Comparison of ENCODE assay signal across 9 cellular contexts in the genomic region with DNA sequence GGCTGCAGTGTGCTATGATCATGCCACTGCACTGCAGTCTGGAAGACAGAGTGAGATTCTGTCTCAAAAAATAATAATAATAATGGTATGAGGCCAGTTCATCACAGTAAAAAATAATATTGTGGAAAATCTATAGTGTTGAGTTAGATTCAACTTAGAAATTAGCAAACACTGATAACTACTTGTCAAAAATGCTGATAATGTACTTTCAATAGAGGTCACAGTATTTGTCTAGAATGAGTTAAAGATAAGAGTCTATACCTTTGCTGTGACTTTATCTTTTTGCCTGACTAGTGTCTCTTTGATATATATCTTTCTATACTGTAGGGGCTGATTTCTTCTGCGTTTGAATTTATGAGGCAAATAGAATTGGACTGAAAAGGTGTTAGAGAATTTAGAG.
"Had no signal": no experiment of that assay in that cellular context is flagged by ENCODE, and none has a peak within 500 bp of the region (broad histone marks: within the 10 kb centered on the region; RNA-seq: fewer than 3 reads in every experiment).

No MANE protein-coding gene starts in this region.

- ATAC-seq: HCT116 had no signal

- H3K27ac ChIP-seq: GM23248, HL-60 had no signal

- H3K27ac Mint-ChIP-seq: HFFc6, IgD-negative memory B cell had no signal

- H3K9me3 Mint-ChIP-seq: HFFc6 had no signal

- FAIRE-seq: H1, H54 had no signal

- H3K27me3 Mint-ChIP-seq: IgD-negative memory B cell had no signal

- H3K9me3 ChIP-seq: HAP-1 had no signal

- H3K4me3 Mint-ChIP-seq: HFFc6, IgD-negative memory B cell had no signal

- H3K4me3 ChIP-seq: GM23248, HAP-1 had no signal

- H2AFZ ChIP-seq: GM23248 had no signal

- H3K9ac ChIP-seq: GM23248 had no signal

- DNase-seq: GM23248, HFFc6, KG1 had no signal

- H3K36me3 ChIP-seq: HAP-1 had no signal
